In the genomic region with DNA sequence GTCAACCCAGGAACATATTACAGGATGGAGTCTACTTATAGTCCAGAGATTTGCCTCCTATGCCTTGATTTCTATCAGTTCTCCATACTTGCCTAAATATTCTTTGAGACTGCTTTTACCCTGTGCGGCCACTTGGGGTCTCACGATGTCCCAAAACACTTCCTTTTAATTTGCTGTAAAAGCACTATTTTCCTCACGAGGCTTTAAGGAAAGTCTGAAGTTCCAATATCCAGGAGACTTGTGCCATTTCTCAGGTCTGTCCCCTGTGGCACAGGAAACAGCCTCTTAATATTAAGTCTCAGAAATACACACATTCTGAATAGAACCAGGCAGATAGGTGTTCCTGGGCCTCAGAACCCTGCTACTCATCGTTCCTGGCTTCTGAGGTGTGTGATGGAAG, we compare ENCODE assay signal across 9 cellular contexts.
A peak's percentile ranks its signal among the peaks of the same experiment; 100 is the strongest.
DNase-seq lines count a peak whose midpoint lies in the region; ATAC-seq and TF ChIP-seq lines count a peak whose summit lies in the region.
"Had no signal": no experiment of that assay in that cellular context is flagged by ENCODE, and none has a peak within 500 bp of the region (broad histone marks: within the 10 kb centered on the region; RNA-seq: fewer than 3 reads in every experiment).

No MANE protein-coding gene starts in this region.

- ATAC-seq in GM18861 (IDR thresholded peaks at IDR 0.05; ENCODE audit: unreplicated experiment) (peak; percentile 71), HG03469 (IDR thresholded peaks at IDR 0.05; ENCODE audit: unreplicated experiment) (peak; percentile 48), sciatic nerve (peak; percentile 64)

- DNase-seq in COLO668 (lab: John Stamatoyannopoulos, UW; ENCODE audit: unreplicated experiment) (peak; percentile 1), germinal center (ENCODE audit: low spot score) (peak; percentile 16), sciatic nerve (ENCODE audit: low spot score) (no peak), HuH-7.5 (ENCODE audit: low spot score) (no peak)
- no peak for DNase-seq in effector CD8-positive, alpha-beta T cell (lab: John Stamatoyannopoulos, UW)

- intact Hi-C loops in sciatic nerve (cut with DNase I), result no loop called here

- peak; percentile 49 for TF ChIP-seq CTCF in WI38 (IDR thresholded peaks at IDR 0.05; ENCODE audit: low read depth, low read length)

- H3K4me3 ChIP-seq in WI38 (ENCODE audit: low read depth, low read length), result no peak overlapping the region
- H3K4me3 ChIP-seq: SJSA1 had no signal

Comparison
In these comparisons a context has a peak if more than half of its experiments do, and no peak if none do; other contexts are left out.
1. DNase-seq: peak in COLO668 (single experiment) and germinal center (single experiment); none in sciatic nerve (single experiment), HuH-7.5 (single experiment) and effector CD8-positive, alpha-beta T cell (single experiment).
2. Peak in every context shown above with its lines, with median percentiles within 50 percentile points of each other: ATAC-seq.